ENCODE assay signal across 18 cellular contexts in the genomic region with DNA sequence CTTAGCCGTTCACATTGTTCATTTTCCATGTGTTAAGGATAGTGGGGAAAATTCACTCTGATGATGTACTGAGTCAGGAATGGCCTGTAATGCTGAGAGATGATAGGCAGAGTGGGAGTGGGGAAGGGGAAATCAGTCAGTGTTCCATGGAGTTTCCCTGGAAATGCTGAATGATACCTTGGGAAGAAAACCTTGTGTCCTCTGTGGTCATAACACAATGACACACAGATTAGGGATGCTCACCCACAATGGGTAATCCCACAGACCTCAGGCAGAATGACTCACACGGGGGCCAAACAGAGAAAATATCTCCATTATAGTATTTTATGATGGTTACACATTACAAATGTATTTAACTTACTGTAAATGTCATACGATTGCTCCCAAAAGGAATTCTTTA.
DNase-seq lines count a peak whose midpoint lies in the region; ATAC-seq, FAIRE-seq and TF ChIP-seq lines count a peak whose summit lies in the region.
"Had no signal": no experiment of that assay in that cellular context is flagged by ENCODE, and none has a peak within 500 bp of the region (broad histone marks: within the 10 kb centered on the region; RNA-seq: fewer than 3 reads in every experiment).

No MANE protein-coding gene starts in this region.

- no peaks in the 10 kb centered on the region for H3K9me1 ChIP-seq in keratinocyte (ENCODE audit: control insufficient read depth, extremely low read depth, insufficient read depth, low read length)

- no peaks in the 10 kb centered on the region for H3K36me3 ChIP-seq in keratinocyte (ENCODE audit: control insufficient read depth in 2 of 2, extremely low read depth in 1 of 2, insufficient read depth in 2 of 2, low read length in 2 of 2)
- H3K36me3 ChIP-seq: adrenal gland; BLaER1 treated with 17β-estradiol and CSF1 and Interleukin-3, amounts not matched to agents 10 nM and 100 nM had no signal

- peaks cover 17% of the 10 kb centered on the region for H3K4me1 ChIP-seq in keratinocyte (ENCODE audit: control insufficient read depth, extremely low read depth, insufficient read depth, low read length)
- H3K4me1 ChIP-seq: adrenal gland, psoas muscle had no signal

- CTCF ChIA-PET in GM10248 (lab: Yijun Ruan, JAX): interaction anchor here (1.3 kb wide), 1 partner anchor 64 kb away, joined by 3 read pairs; no protein-coding TSS in a partner anchor

- H3K4me2 ChIP-seq in keratinocyte (ENCODE audit: control insufficient read depth, extremely low read depth, insufficient read depth, low read depth, low read length): peak overlapping the region; percentile 42
- H3K4me2 ChIP-seq: BLaER1 treated with 17β-estradiol and CSF1 and Interleukin-3, amounts not matched to agents 10 nM and 100 nM had no signal

- no peaks in the 10 kb centered on the region for H3K9me3 ChIP-seq in keratinocyte (ENCODE audit: control insufficient read depth, low read depth, low read length)
- H3K9me3 ChIP-seq: adrenal gland, psoas muscle had no signal

- H3K4me3 ChIP-seq in AG09309 (ENCODE audit: control insufficient read depth, low read depth, low read length) (no peak overlapping the region), astrocyte of the spinal cord (ENCODE audit: low read depth, low read length) (no peak overlapping the region), keratinocyte (ENCODE audit: control insufficient read depth in 2 of 3, extremely low read depth in 1 of 3, insufficient read depth in 2 of 3, low read depth in 1 of 3, low read length in 3 of 3) (no peak overlapping the region)
- H3K4me3 ChIP-seq: adrenal gland; BLaER1 treated with 17β-estradiol and CSF1 and Interleukin-3, amounts not matched to agents 10 nM and 100 nM; psoas muscle had no signal

- peak overlapping the region; percentile 51 for H3K9ac ChIP-seq in keratinocyte (ENCODE audit: control insufficient read depth, extremely low read depth, insufficient read depth, low read length)
- H3K9ac ChIP-seq: BLaER1 treated with 17β-estradiol and CSF1 and Interleukin-3, amounts not matched to agents 10 nM and 100 nM had no signal

- no peaks in the 10 kb centered on the region for H3K79me2 ChIP-seq in keratinocyte (ENCODE audit: control insufficient read depth, insufficient read depth, low read length)

- POLR2A ChIA-PET in GM10248 (lab: Yijun Ruan, JAX): no interaction called here

- dilution Hi-C loops in keratinocyte (cut with MboI; ENCODE audit: extremely low pct_ligation_motif_present, low sequenced_read_pairs): no loop called here

- H3K27ac ChIP-seq in keratinocyte (ENCODE audit: control insufficient read depth, insufficient read depth, low read length): peak overlapping the region; percentile 69
- H3K27ac ChIP-seq: adrenal gland; BLaER1 treated with 17β-estradiol and CSF1 and Interleukin-3, amounts not matched to agents 10 nM and 100 nM; psoas muscle had no signal

- in situ Hi-C loops in astrocyte of the spinal cord (cut with HindIII; ENCODE audit: low sequenced_read_pairs): no loop called here

- no peaks in the 10 kb centered on the region for H3K27me3 ChIP-seq in keratinocyte (ENCODE audit: control insufficient read depth, extremely low read depth, insufficient read depth, low read length)
- H3K27me3 ChIP-seq: BLaER1 treated with 17β-estradiol and CSF1 and Interleukin-3, amounts not matched to agents 10 nM and 100 nM had no signal

- no peaks in the 10 kb centered on the region for H4K20me1 ChIP-seq in keratinocyte (ENCODE audit: control insufficient read depth, extremely low read depth, insufficient read depth, low read length)
- H4K20me1 ChIP-seq: BLaER1 treated with 17β-estradiol and CSF1 and Interleukin-3, amounts not matched to agents 10 nM and 100 nM had no signal

- ATAC-seq in HG02981 (IDR thresholded peaks at IDR 0.05; ENCODE audit: unreplicated experiment) (no peak), HG03469 (IDR thresholded peaks at IDR 0.05; ENCODE audit: unreplicated experiment) (no peak)
- ATAC-seq: Right ventricle myocardium inferior; stimulated activated memory B cell treated with anti-CD40 and anti-IgM and Interleukin-4, amounts not matched to agents 10 μg/mL and 1 μg/mL and 100 μg/mL, for 72 hours had no signal

- DNase-seq in AG09309 (ENCODE audit: low read depth) (peak; percentile 91), LHCN-M2 (ENCODE audit: low read depth) (peak; percentile 99), astrocyte of the spinal cord (ENCODE audit: low read depth, low spot score) (peak; percentile 91), keratinocyte (ENCODE audit: low read depth, low spot score) (peak; percentile 90), GM10248 (ENCODE audit: extremely low spot score) (no peak)
- DNase-seq in stimulated activated naive CD4-positive, alpha-beta T cell treated with Interleukin-2 at 50 U/mL for 16 hours (lab: John Stamatoyannopoulos, UW): no peak
- DNase-seq: activated CD8-positive, alpha-beta memory T cell treated with anti-CD3 and anti-CD28 coated beads, Interleukin-2, amount 50 U/mL, for 48 hours; adrenal gland; effector memory CD4-positive, alpha-beta T cell; midbrain; NCI-H524 treated with DMSO at 0.1 percent for 48 hours; psoas muscle; stimulated activated CD4-positive, alpha-beta T cell treated with anti-CD3 and anti-CD28 coated beads, Interleukin-2, amount 100 ng/mL, for 48 hours had no signal

- no peak overlapping the region for H2AFZ ChIP-seq in keratinocyte (ENCODE audit: control insufficient read depth, low read length)

- TF ChIP-seq CTCF in AG09309 (IDR thresholded peaks at IDR 0.05; ENCODE audit: control insufficient read depth, insufficient read depth, low read depth, low read length, missing control alignments): no peak
- no peak for TF ChIP-seq CTCF in astrocyte of the spinal cord (IDR thresholded peaks at IDR 0.05; ENCODE audit: low read depth, low read length)
- no peak for TF ChIP-seq CTCF in keratinocyte (optimal IDR thresholded peaks at IDR 0.05 in 1 of 3, IDR thresholded peaks at IDR 0.05 in 1 of 3, conservative IDR thresholded peaks at IDR 0.05 in 1 of 3; ENCODE audit: extremely low read depth in 1 of 3, insufficient read depth in 2 of 3, low read length in 3 of 3)
- no peak for TF ChIP-seq CTCF in GM10248 (IDR thresholded peaks at IDR 0.05; ENCODE audit: control extremely low read depth, extremely low read depth, low read depth, missing control alignments)

- FAIRE-seq in keratinocyte (lab: Jason Lieb, UNC): peak; percentile 87

Comparison
In these comparisons a context has a peak if more than half of its experiments do, and no peak if none do; other contexts are left out.
1. DNase-seq: peak in AG09309 (single experiment), LHCN-M2 (single experiment), astrocyte of the spinal cord (single experiment) and keratinocyte (single experiment); none in stimulated activated naive CD4-positive, alpha-beta T cell treated with Interleukin-2 at 50 U/mL for 16 hours (single experiment) and GM10248 (single experiment).